24 cellular contexts compared by ENCODE assay signal in genomic region chr17:6491071-6491700, GRCh38. TPM values are rescaled to one million over a fixed set of nuclear protein-coding genes. Genes with fewer than 3 reads are reported as not detected.
DNase-seq lines count a peak whose midpoint lies in the region; ATAC-seq and TF ChIP-seq lines count a peak whose summit lies in the region.
"Had no signal": no experiment of that assay in that cellular context is flagged by ENCODE, and none has a peak within 500 bp of the region (broad histone marks: within the 10 kb centered on the region; RNA-seq: fewer than 3 reads in every experiment).

No MANE protein-coding gene starts in this region.

- ATAC-seq in IMR-90 (ENCODE audit: low read depth) (no peak), lower lobe of right lung (no peak)
- ATAC-seq: Right ventricle myocardium inferior had no signal

- peak overlapping the region; percentile 38; the same call in 1 of the 2 replicates for H2BK20ac ChIP-seq in IMR-90 (ENCODE audit: low read depth, low read length)

- H4K20me1 ChIP-seq in BLaER1 treated with 17β-estradiol and CSF1 and Interleukin-3, amounts not matched to agents 10 nM and 100 nM = peaks cover 0 to 11% (median 0%) of the 10 kb centered on the region in 11 experiments; a peak in 4 of 22 replicates
- no peaks in the 10 kb centered on the region for H4K20me1 ChIP-seq in IMR-90 (ENCODE audit: insufficient read depth, low read length)

- TF ChIP-seq POLR2A in IMR-90 (IDR thresholded peaks at IDR 0.05; ENCODE audit: low read depth, low read length) (no peak), sigmoid colon (IDR thresholded peaks at IDR 0.05) (no peak)

- no peak for TF ChIP-seq EP300 in sigmoid colon (IDR thresholded peaks at IDR 0.05)

- no peak overlapping the region for H3K27ac ChIP-seq in BLaER1 treated with 17β-estradiol and CSF1 and Interleukin-3, amounts not matched to agents 10 nM and 100 nM
- H3K27ac ChIP-seq in IMR-90 (ENCODE audit: insufficient read depth, low read length) (peak overlapping the region; percentile 32), lower lobe of right lung (no peak overlapping the region), sigmoid colon (no peak overlapping the region)

- in situ Hi-C loops in IMR-90 (cut with MboI; ENCODE audit: low sequenced_read_pairs) = no loop called here

- BruUV-seq in IMR-90 (replicated peaks; lab: Mats Ljungman, UMichigan) = no TSS peak

- H3K56ac ChIP-seq in IMR-90 (ENCODE audit: extremely low read depth, insufficient read depth, low read length) = no peak overlapping the region

- H3K14ac ChIP-seq in IMR-90 (replicated peaks; ENCODE audit: low read depth, low read length) = no peak overlapping the region

- no peak for TF ChIP-seq CTCF in IMR-90 (conservative IDR thresholded peaks at IDR 0.05; ENCODE audit: low read depth, low read length)
- TF ChIP-seq CTCF in lower lobe of right lung (IDR thresholded peaks at IDR 0.05) = no peak
- no peak for TF ChIP-seq CTCF in sigmoid colon (IDR thresholded peaks at IDR 0.05)

- H2BK15ac ChIP-seq in IMR-90 (ENCODE audit: low read depth, low read length) = no peak overlapping the region; the same call in 2 of the 3 replicates

- no peak overlapping the region for H3K23ac ChIP-seq in IMR-90 (ENCODE audit: low read depth, low read length)

- H3K9ac ChIP-seq in BLaER1 treated with 17β-estradiol and CSF1 and Interleukin-3, amounts not matched to agents 10 nM and 100 nM = no peak overlapping the region
- no peak overlapping the region for H3K9ac ChIP-seq in IMR-90 (ENCODE audit: low read depth, low read length)

- no peak overlapping the region for H2AFZ ChIP-seq in IMR-90 (replicated peaks; ENCODE audit: low read length, poor library complexity)

- peak overlapping the region; percentile 42; the same call in 1 of the 2 replicates for H2BK120ac ChIP-seq in IMR-90 (ENCODE audit: low read depth, low read length)

- TF ChIP-seq RAD21 in IMR-90 (IDR thresholded peaks at IDR 0.05; ENCODE audit: low read length) = no peak

- DNase-seq in IMR-90 = no peak
- DNase-seq in lower lobe of right lung = peak; percentile 14
- DNase-seq in sigmoid colon = peak; percentile 45
- no peak for DNase-seq in midbrain (lab: John Stamatoyannopoulos, UW)
- no peak for DNase-seq in NCI-H2227 treated with DMSO at 0.1 percent for 48 hours (lab: John Stamatoyannopoulos, UW)
- DNase-seq in activated CD4-positive, alpha-beta T cell treated with anti-CD3 and anti-CD28 coated beads for 4 hours = no peak
- DNase-seq: BE2C; Caco-2; CD4-positive, alpha-beta T cell; DND-41; HCEC 1CT; MV-4-11; NCI-H1105 treated with DMSO at 0.1 percent for 48 hours; NCI-H2029 treated with DMSO at 0.1 percent for 48 hours; NCI-H2171; NCI-H446; NCI-H526 treated with DMSO at 0.1 percent for 48 hours; OCI-M1 had no signal

- no peak overlapping the region for H2BK5ac ChIP-seq in IMR-90 (ENCODE audit: low read depth, low read length, poor library complexity, severe bottlenecking)

- no peak overlapping the region for H2AK9ac ChIP-seq in IMR-90 (replicated peaks; ENCODE audit: low read depth, low read length, poor library complexity)

- no peaks in the 10 kb centered on the region for H3K36me3 ChIP-seq in BLaER1 treated with 17β-estradiol and CSF1 and Interleukin-3, amounts not matched to agents 10 nM and 100 nM
- H3K36me3 ChIP-seq in IMR-90 (ENCODE audit: control insufficient read depth, insufficient read depth, low read length) = no peaks in the 10 kb centered on the region
- H3K36me3 ChIP-seq in lower lobe of right lung = no peaks in the 10 kb centered on the region
- H3K36me3 ChIP-seq in sigmoid colon = no peaks in the 10 kb centered on the region
- H3K36me3 ChIP-seq: BE2C had no signal

- H3K79me1 ChIP-seq in IMR-90 (ENCODE audit: low read depth in 1 of 2, low read length in 2 of 2) = no peaks in the 10 kb centered on the region

- peak overlapping the region in 7 of 11 experiments; percentile 20 to 53 (median 46); a peak in 11 of 22 replicates for H3K4me2 ChIP-seq in BLaER1 treated with 17β-estradiol and CSF1 and Interleukin-3, amounts not matched to agents 10 nM and 100 nM
- H3K4me2 ChIP-seq in IMR-90 (ENCODE audit: low read depth, low read length) = no peak overlapping the region

- no peak overlapping the region for H4K5ac ChIP-seq in IMR-90 (ENCODE audit: low read depth, low read length)

- CTCF ChIA-PET in IMR-90 (lab: Yijun Ruan, JAX) = interaction anchor here (0.6 to 1.1 kb wide), 2 partner anchors 18 to 57 kb away, joined by 3 read pairs; no protein-coding TSS in a partner anchor

- H3K4ac ChIP-seq in IMR-90 (ENCODE audit: low read depth, low read length) = no peak overlapping the region; the same call in 1 of the 2 replicates

- intact Hi-C loops in IMR-90 (cut with micrococcal nuclease) (no loop called here), lower lobe of right lung (cut with DNase I) (no loop called here), sigmoid colon (cut with DNase I) (no loop called here)

- POLR2A ChIA-PET in IMR-90 (lab: Charles Lee; ENCODE audit: unreplicated experiment) = no interaction called here

- H4K8ac ChIP-seq in IMR-90 (ENCODE audit: low read depth in 2 of 2, low read length in 2 of 2) = no peak overlapping the region

- no peak overlapping the region; the same call in 1 of the 2 replicates for H4K91ac ChIP-seq in IMR-90 (ENCODE audit: insufficient read depth, low read depth, low read length)

- WGBS in IMR-90 (ENCODE audit: extremely low coverage in 2 of 2, insufficient read length in 1 of 2), 2 experiments = no CpG with 5 or more reads among the region's 7 CpGs
- whole genome bisulfite sequencing in sigmoid colon, 2 donors = 79 to 95% methylated on average over 7 of the region's 7 CpGs

- no peak overlapping the region for H2AK5ac ChIP-seq in IMR-90 (ENCODE audit: low read depth, low read length)

- no peak overlapping the region for H3K18ac ChIP-seq in IMR-90 (ENCODE audit: low read depth, low read length)

- peaks cover 8 to 60% (median 49%) of the 10 kb centered on the region in 10 experiments for H3K4me1 ChIP-seq in BLaER1 treated with 17β-estradiol and CSF1 and Interleukin-3, amounts not matched to agents 10 nM and 100 nM
- peaks cover 5% of the 10 kb centered on the region for H3K4me1 ChIP-seq in IMR-90 (ENCODE audit: control insufficient read depth, insufficient read depth, low read length)
- H3K4me1 ChIP-seq in lower lobe of right lung = no peaks in the 10 kb centered on the region
- H3K4me1 ChIP-seq in sigmoid colon = peaks cover 0 to 24% (median 10%) of the 10 kb centered on the region in 4 donors
- H3K4me1 ChIP-seq: BE2C, Caco-2 had no signal

- peaks cover 0 to 13% (median 0%) of the 10 kb centered on the region in 11 experiments; a peak in 2 of 22 replicates for H3K27me3 ChIP-seq in BLaER1 treated with 17β-estradiol and CSF1 and Interleukin-3, amounts not matched to agents 10 nM and 100 nM
- H3K27me3 ChIP-seq in IMR-90 (ENCODE audit: control insufficient read depth, insufficient read depth, low read length) (peaks cover 9% of the 10 kb centered on the region; the same call in 1 of the 2 replicates), lower lobe of right lung (ENCODE audit: low read depth) (no peaks in the 10 kb centered on the region), sigmoid colon (no peaks in the 10 kb centered on the region)
- H3K27me3 ChIP-seq: BE2C had no signal

- H3K9me3 ChIP-seq in BLaER1 treated with 17β-estradiol and CSF1 and Interleukin-3, amounts not matched to agents 10 nM and 100 nM (replicated peaks in 1 of 11) = no peaks in the 10 kb centered on the region
- H3K9me3 ChIP-seq in IMR-90 (ENCODE audit: control insufficient read depth, insufficient read depth, low read length) = no peaks in the 10 kb centered on the region
- no peaks in the 10 kb centered on the region for H3K9me3 ChIP-seq in lower lobe of right lung
- H3K9me3 ChIP-seq in sigmoid colon = no peaks in the 10 kb centered on the region
- H3K9me3 ChIP-seq: BE2C, Caco-2 had no signal

- dilution Hi-C loops in IMR-90 (cut with HindIII; ENCODE audit: low sequenced_read_pairs, unreplicated experiment) = no loop called here

- H3K9me1 ChIP-seq in IMR-90 (ENCODE audit: insufficient read depth, low read length) = peaks cover 3% of the 10 kb centered on the region; the same call in 1 of the 2 replicates

- H3K4me3 ChIP-seq in BLaER1 treated with 17β-estradiol and CSF1 and Interleukin-3, amounts not matched to agents 10 nM and 100 nM = no peak overlapping the region
- H3K4me3 ChIP-seq in IMR-90 (ENCODE audit: insufficient read depth, low read depth, low read length) (no peak overlapping the region), lower lobe of right lung (no peak overlapping the region), sigmoid colon (no peak overlapping the region)

TF ChIP-seq in IMR-90, 13 proteins besides CTCF, POLR2A, EP300 and RAD21 (continues in another document):
- TF ChIP-seq FOS (IDR thresholded peaks at IDR 0.05; ENCODE audit: low read depth, low read length) (no peak), SMC3 (IDR thresholded peaks at IDR 0.05; ENCODE audit: low read depth, low read length) (no peak), CEBPB (IDR thresholded peaks at IDR 0.05; ENCODE audit: low read depth, low read length) (no peak), CHD1 (IDR thresholded peaks at IDR 0.05; ENCODE audit: low read depth, low read length) (no peak), MXI1 (IDR thresholded peaks at IDR 0.05; ENCODE audit: borderline replicate concordance, low read depth, low read length) (no peak), MAFK (IDR thresholded peaks at IDR 0.05; ENCODE audit: low read depth, low read length) (no peak), MAZ (IDR thresholded peaks at IDR 0.05; ENCODE audit: borderline replicate concordance, low read depth, low read length) (no peak), USF2 (IDR thresholded peaks at IDR 0.05; ENCODE audit: low read depth, low read length) (no peak), BHLHE40 (IDR thresholded peaks at IDR 0.05; ENCODE audit: low read depth, low read length) (no peak)

RNA-seq across cellular contexts. Expression of gene PIMREG, which starts 46.9 kb away (rescaled TPM):
- 19.4 and 21.5 TPM in 2 replicates for total RNA-seq in IMR-90 (2012; rRNA removed)
- 25.9 and 36.8 TPM in 2 replicates for polyA plus RNA-seq in IMR-90 (2012; rRNA removed)
- polyA plus RNA-seq in IMR-90 (2012; cell fraction: cytosol; rRNA removed) = 15.5 and 16.4 TPM in 2 replicates
- polyA plus RNA-seq in IMR-90 (2012; cell fraction: nucleus; rRNA removed; ENCODE audit: low replicate concordance) = 8.6 and 18.5 TPM in 2 replicates
- total RNA-seq in lower lobe of right lung = 0.62 TPM
- total RNA-seq in sigmoid colon = not detected
- 1 to 10 TPM in 2 of 3 donors, not detected in 1; 2.5 to 7.8 TPM for polyA plus RNA-seq in sigmoid colon
- total RNA-seq: CD4-positive, alpha-beta T cell had no signal
- polyA plus RNA-seq: IgD-negative memory B cell had no signal

RNA-seq across cellular contexts. Expression of gene AIPL1, which starts 56.3 kb away (rescaled TPM):
- total RNA-seq in IMR-90 (2012; rRNA removed) (not detected in 2 replicates), lower lobe of right lung (not detected), sigmoid colon (not detected)
- polyA plus RNA-seq in IMR-90 (2012; rRNA removed) (not detected in 2 replicates), sigmoid colon (not detected)
- polyA plus RNA-seq in IMR-90 (2012; cell fraction: cytosol; rRNA removed) = 0.02 TPM in 1 of 2 replicates, not detected in the other
- polyA plus RNA-seq in IMR-90 (2012; cell fraction: nucleus; rRNA removed; ENCODE audit: low replicate concordance) = not detected in 2 replicates
- total RNA-seq: A673; Caco-2; CD4-positive, alpha-beta T cell; HT1080; Right ventricle myocardium inferior; SK-MEL-5 had no signal
- polyA plus RNA-seq: IgD-negative memory B cell had no signal

Comparison
In these comparisons a context has a peak if more than half of its experiments do, and no peak if none do; other contexts are left out.
1. DNase-seq: peak in lower lobe of right lung (single experiment) and sigmoid colon (single experiment); none in IMR-90 (single experiment), midbrain (single experiment), NCI-H2227 treated with DMSO at 0.1 percent for 48 hours (single experiment) and activated CD4-positive, alpha-beta T cell treated with anti-CD3 and anti-CD28 coated beads for 4 hours (0 of 2).
2. RNA of gene PIMREG, which starts 46.9 kb away (total RNA-seq): 19.4 to 21.5 TPM in IMR-90; 0.62 TPM in lower lobe of right lung (single experiment) and not detected in sigmoid colon; every median in the first group is over 10 times any median in the second.